In the genomic region with DNA sequence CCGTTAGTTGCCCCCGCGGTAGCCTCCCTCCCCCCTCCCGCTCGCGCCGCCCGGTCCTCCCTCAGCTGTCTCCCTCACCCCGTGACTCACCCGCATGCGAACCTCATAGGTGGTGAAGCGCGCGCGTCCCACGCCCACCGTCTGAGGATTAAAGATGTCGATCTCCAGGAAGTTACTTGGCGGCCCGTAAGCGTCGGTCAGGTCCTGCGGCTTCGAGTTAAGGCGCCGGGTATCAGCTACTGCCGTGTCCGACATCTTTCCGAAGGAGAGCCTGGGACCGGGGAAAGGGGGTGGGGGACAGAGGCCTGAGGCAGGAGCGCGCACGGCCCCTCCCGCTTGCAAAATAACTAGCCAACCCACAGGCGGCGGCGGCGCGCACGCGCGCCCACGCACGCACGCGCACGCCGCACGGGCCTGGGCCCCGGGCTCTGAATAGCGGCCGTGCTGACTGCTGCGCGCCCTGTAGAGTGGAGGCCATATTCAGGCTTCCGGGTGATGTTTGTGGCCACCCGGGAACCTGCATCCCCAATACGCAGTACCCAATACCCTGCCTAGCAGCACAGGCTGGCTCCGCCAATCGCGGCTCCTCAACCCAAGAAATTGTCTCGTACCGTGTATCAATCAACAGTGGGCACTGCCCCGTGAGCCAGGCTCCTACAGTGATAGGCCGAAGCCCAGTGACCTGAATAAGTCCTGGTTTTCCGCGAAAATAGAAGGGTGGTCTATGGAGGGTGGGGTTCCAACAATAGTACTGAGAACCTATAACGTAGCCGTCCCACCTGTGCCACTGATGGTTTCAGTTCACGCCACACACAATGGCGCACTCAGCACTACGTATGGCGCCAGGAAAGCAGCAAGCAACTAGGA, we compare ENCODE assay signal across 1 cellular context.
A peak's percentile ranks its signal among the peaks of the same experiment; 100 is the strongest.
TF ChIP-seq lines count a peak whose summit lies in the region.

Gene SNX12, minus strand, starts transcription at position 283 of the 867 bp plus-strand sequence. Its CDS starts 28 bp downstream, at position 255.

TF ChIP-seq in A549, 52 proteins besides CTCF, POLR2A, EP300 and RAD21 (continued from another document):
- TF ChIP-seq ZC3H11A (IDR thresholded peaks at IDR 0.05) (no peak), ESRRA (IDR thresholded peaks at IDR 0.05; ENCODE audit: borderline replicate concordance, low read length) (no peak), FOXS1 (CRISPR knock-in tag; IDR thresholded peaks at IDR 0.05) (peak; percentile 61; the same call in 1 of the 2 replicates), E2F6 (IDR thresholded peaks at IDR 0.05; ENCODE audit: borderline replicate concordance, low read depth) (no peak), ZNF302 (CRISPR knock-in tag; IDR thresholded peaks at IDR 0.05) (no peak), USF2 (IDR thresholded peaks at IDR 0.05) (peak; percentile 37; the same call in 1 of the 2 replicates), KDM5A (IDR thresholded peaks at IDR 0.05) (peak; percentile 49; the same call in 1 of the 2 replicates), HES2 (IDR thresholded peaks at IDR 0.05) (no peak), CHD2 (IDR thresholded peaks at IDR 0.05; ENCODE audit: low read length, partially characterized antibody) (no peak), RFX5 (IDR thresholded peaks at IDR 0.05) (peak; percentile 92), EHF (CRISPR knock-in tag; IDR thresholded peaks at IDR 0.05) (peak; percentile 72; the same call in 1 of the 2 replicates), JUN (IDR thresholded peaks at IDR 0.05) (peak; percentile 63 to 86), PHF8 (IDR thresholded peaks at IDR 0.05; ENCODE audit: borderline replicate concordance, low read depth) (peak; percentile 57; the same call in 1 of the 2 replicates), RARB (CRISPR knock-in tag; IDR thresholded peaks at IDR 0.05) (no peak), NPAS2 (CRISPR knock-in tag; IDR thresholded peaks at IDR 0.05; ENCODE audit: borderline replicate concordance) (peak; percentile 79; the same call in 1 of the 2 replicates), ZFP36 (IDR thresholded peaks at IDR 0.05; ENCODE audit: borderline replicate concordance, partially characterized antibody) (no peak), MAFK (IDR thresholded peaks at IDR 0.05; ENCODE audit: partially characterized antibody) (peak; percentile 31), NR3C1 (IDR thresholded peaks at IDR 0.05) (no peak), GATA3 (IDR thresholded peaks at IDR 0.05; ENCODE audit: borderline replicate concordance) (peak; percentile 100), HMGXB4 (CRISPR knock-in tag; IDR thresholded peaks at IDR 0.05; ENCODE audit: borderline replicate concordance) (peak; percentile 84), HEYL (CRISPR knock-in tag; IDR thresholded peaks at IDR 0.05) (no peak), MAZ (IDR thresholded peaks at IDR 0.05; ENCODE audit: borderline replicate concordance, low read depth, low read length) (no peak), HOXA7 (CRISPR knock-in tag; IDR thresholded peaks at IDR 0.05) (no peak), ZSCAN20 (CRISPR knock-in tag; IDR thresholded peaks at IDR 0.05) (peak; percentile 67; the same call in 1 of the 2 replicates), SREBF2 (IDR thresholded peaks at IDR 0.05) (no peak)
- TF ChIP-seq, protein P1, sequence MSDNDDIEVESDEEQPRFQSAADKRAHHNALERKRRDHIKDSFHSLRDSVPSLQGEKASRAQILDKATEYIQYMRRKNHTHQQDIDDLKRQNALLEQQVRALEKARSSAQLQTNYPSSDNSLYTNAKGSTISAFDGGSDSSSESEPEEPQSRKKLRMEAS (IDR thresholded peaks at IDR 0.05) = peak; percentile 85
- TF ChIP-seq, protein P2, sequence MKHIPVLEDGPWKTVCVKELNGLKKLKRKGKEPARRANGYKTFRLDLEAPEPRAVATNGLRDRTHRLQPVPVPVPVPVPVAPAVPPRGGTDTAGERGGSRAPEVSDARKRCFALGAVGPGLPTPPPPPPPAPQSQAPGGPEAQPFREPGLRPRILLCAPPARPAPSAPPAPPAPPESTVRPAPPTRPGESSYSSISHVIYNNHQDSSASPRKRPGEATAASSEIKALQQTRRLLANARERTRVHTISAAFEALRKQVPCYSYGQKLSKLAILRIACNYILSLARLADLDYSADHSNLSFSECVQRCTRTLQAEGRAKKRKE (CRISPR knock-in tag; IDR thresholded peaks at IDR 0.05; ENCODE audit: low read depth) = peak; percentile 96; the same call in 1 of the 2 replicates
- TF ChIP-seq, protein P3, sequence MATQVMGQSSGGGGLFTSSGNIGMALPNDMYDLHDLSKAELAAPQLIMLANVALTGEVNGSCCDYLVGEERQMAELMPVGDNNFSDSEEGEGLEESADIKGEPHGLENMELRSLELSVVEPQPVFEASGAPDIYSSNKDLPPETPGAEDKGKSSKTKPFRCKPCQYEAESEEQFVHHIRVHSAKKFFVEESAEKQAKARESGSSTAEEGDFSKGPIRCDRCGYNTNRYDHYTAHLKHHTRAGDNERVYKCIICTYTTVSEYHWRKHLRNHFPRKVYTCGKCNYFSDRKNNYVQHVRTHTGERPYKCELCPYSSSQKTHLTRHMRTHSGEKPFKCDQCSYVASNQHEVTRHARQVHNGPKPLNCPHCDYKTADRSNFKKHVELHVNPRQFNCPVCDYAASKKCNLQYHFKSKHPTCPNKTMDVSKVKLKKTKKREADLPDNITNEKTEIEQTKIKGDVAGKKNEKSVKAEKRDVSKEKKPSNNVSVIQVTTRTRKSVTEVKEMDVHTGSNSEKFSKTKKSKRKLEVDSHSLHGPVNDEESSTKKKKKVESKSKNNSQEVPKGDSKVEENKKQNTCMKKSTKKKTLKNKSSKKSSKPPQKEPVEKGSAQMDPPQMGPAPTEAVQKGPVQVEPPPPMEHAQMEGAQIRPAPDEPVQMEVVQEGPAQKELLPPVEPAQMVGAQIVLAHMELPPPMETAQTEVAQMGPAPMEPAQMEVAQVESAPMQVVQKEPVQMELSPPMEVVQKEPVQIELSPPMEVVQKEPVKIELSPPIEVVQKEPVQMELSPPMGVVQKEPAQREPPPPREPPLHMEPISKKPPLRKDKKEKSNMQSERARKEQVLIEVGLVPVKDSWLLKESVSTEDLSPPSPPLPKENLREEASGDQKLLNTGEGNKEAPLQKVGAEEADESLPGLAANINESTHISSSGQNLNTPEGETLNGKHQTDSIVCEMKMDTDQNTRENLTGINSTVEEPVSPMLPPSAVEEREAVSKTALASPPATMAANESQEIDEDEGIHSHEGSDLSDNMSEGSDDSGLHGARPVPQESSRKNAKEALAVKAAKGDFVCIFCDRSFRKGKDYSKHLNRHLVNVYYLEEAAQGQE (IDR thresholded peaks at IDR 0.05) = no peak
